ENCODE assay signal across 22 cellular contexts in the genomic region with DNA sequence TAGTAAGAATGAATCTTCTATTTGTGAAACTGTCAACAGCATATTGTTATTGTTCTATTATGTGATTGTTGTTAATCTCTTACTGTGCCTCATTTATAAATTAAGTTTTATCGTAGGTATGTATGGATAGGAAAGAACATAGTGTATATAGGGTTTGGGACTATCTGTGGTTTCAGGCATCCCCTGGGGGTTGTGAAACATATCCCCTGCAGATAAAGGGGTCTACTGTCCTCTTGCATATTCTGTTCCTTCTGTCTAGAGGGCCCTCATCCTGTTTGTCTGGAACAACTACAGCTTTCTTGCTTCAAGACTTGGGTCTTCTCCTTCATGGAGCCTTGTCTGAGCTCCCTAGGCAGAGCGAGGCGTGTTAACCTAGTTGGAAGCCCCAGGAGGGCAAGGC.
"Had no signal": no experiment of that assay in that cellular context is flagged by ENCODE, and none has a peak within 500 bp of the region (broad histone marks: within the 10 kb centered on the region; RNA-seq: fewer than 3 reads in every experiment).

No MANE protein-coding gene starts in this region.

- DNase-seq: cortex of kidney; dorsolateral prefrontal cortex; effector CD8-positive, alpha-beta T cell; gastrocnemius medialis; heart right ventricle; left lung; lower lobe of right lung; naive thymus-derived CD4-positive, alpha-beta T cell; occipital lobe; psoas muscle; retina; right lobe of liver; spleen; stimulated activated CD4-positive, alpha-beta T cell treated with anti-CD3 and anti-CD28 coated beads, Interleukin-15, amount 100 ng/mL, for 24 hours; stimulated activated CD4-positive, alpha-beta T cell treated with anti-CD3 and anti-CD28 coated beads, Interleukin-1b, Interleukin-23, amount 100 ng/mL, for 48 hours; stimulated activated CD4-positive, alpha-beta T cell treated with anti-CD3 and anti-CD28 coated beads, Interleukin-4, amount 100 ng/mL, for 24 hours; tibial artery; upper lobe of left lung; uterus had no signal

- H3K36me3 Mint-ChIP-seq: memory B cell; naive thymus-derived CD4-positive, alpha-beta T cell; stimulated activated memory B cell treated with anti-CD40 and anti-IgM and Interleukin-4, amounts not matched to agents 10 μg/mL and 1 μg/mL and 100 μg/mL, for 72 hours had no signal

- H3K9me3 Mint-ChIP-seq: memory B cell; stimulated activated naive CD8-positive, alpha-beta T cell treated with anti-CD3 and anti-CD28 coated beads, Interleukin-15, Interleukin-2, amounts not matched to agents 100 ng/mL and 50 ng/mL, for 24 hours had no signal

- H3K27ac ChIP-seq: gastrocnemius medialis, heart right ventricle, left lung, lower lobe of right lung, psoas muscle, right lobe of liver, tibial artery, upper lobe of left lung, uterus had no signal

- H3K36me3 ChIP-seq: gastrocnemius medialis, heart right ventricle, left lung, lower lobe of right lung, right lobe of liver, spleen, tibial artery, upper lobe of left lung, uterus had no signal

- H3K4me3 ChIP-seq: gastrocnemius medialis, heart right ventricle, left lung, lower lobe of right lung, psoas muscle, right lobe of liver, spleen, tibial artery, upper lobe of left lung, uterus had no signal

- H3K9me3 ChIP-seq: gastrocnemius medialis, left lung, lower lobe of right lung, psoas muscle, right lobe of liver, tibial artery, upper lobe of left lung, uterus had no signal

- H3K4me1 Mint-ChIP-seq: memory B cell; naive thymus-derived CD4-positive, alpha-beta T cell; stimulated activated memory B cell treated with anti-CD40 and anti-IgM and Interleukin-4, amounts not matched to agents 10 μg/mL and 1 μg/mL and 100 μg/mL, for 72 hours had no signal

- H3K27ac Mint-ChIP-seq: memory B cell; naive thymus-derived CD4-positive, alpha-beta T cell; stimulated activated memory B cell treated with anti-CD40 and anti-IgM and Interleukin-4, amounts not matched to agents 10 μg/mL and 1 μg/mL and 100 μg/mL, for 72 hours; stimulated activated naive CD8-positive, alpha-beta T cell treated with anti-CD3 and anti-CD28 coated beads, Interleukin-15, Interleukin-2, amounts not matched to agents 100 ng/mL and 50 ng/mL, for 24 hours had no signal

- H3K4me1 ChIP-seq: gastrocnemius medialis, heart right ventricle, left lung, lower lobe of right lung, psoas muscle, right lobe of liver, tibial artery, upper lobe of left lung, uterus had no signal

- H3K4me3 Mint-ChIP-seq: memory B cell; naive thymus-derived CD4-positive, alpha-beta T cell; stimulated activated memory B cell treated with anti-CD40 and anti-IgM and Interleukin-4, amounts not matched to agents 10 μg/mL and 1 μg/mL and 100 μg/mL, for 72 hours; stimulated activated naive CD8-positive, alpha-beta T cell treated with anti-CD3 and anti-CD28 coated beads, Interleukin-15, Interleukin-2, amounts not matched to agents 100 ng/mL and 50 ng/mL, for 24 hours had no signal

- H3K27me3 Mint-ChIP-seq: stimulated activated memory B cell treated with anti-CD40 and anti-IgM and Interleukin-4, amounts not matched to agents 10 μg/mL and 1 μg/mL and 100 μg/mL, for 72 hours; stimulated activated naive CD8-positive, alpha-beta T cell treated with anti-CD3 and anti-CD28 coated beads, Interleukin-15, Interleukin-2, amounts not matched to agents 100 ng/mL and 50 ng/mL, for 24 hours had no signal

- H3K27me3 ChIP-seq: dorsolateral prefrontal cortex, gastrocnemius medialis, left lung, right lobe of liver, spleen, tibial artery, upper lobe of left lung, uterus had no signal
